Comparison of ENCODE assay signal across 18 cellular contexts in the genomic region with DNA sequence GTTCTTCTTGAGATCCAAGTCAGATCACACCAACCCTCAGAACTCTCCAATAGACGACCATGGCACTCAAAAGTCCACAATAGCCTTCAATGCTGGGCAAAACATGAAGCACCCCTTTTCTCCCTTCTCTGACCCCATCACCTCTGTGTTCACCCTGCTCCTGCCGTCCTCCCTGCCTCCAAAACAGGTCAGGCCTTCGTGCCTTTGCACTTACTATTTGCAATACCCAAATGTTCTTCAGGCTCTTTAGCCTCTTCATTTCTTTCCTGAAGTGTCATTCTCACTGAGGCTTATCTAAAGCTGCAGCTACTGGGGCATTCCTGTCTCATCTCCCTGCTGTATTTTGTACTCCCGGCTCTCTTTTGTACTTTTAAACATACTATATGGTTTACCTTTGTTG. TPM values are rescaled to one million over a fixed set of nuclear protein-coding genes. Genes with fewer than 3 reads are reported as not detected.
DNase-seq lines count a peak whose midpoint lies in the region; ATAC-seq lines count a peak whose summit lies in the region.
"Had no signal": no experiment of that assay in that cellular context is flagged by ENCODE, and none has a peak within 500 bp of the region (broad histone marks: within the 10 kb centered on the region; RNA-seq: fewer than 3 reads in every experiment).

No MANE protein-coding gene starts in this region.

- H3K27me3 Mint-ChIP-seq in activated T-cell treated with anti-CD3 and anti-CD28 coated beads, Interleukin-2, amount 50 U/mL, for 72 hours (ENCODE audit: low read depth), result peaks cover 12% of the 10 kb centered on the region
- H3K27me3 Mint-ChIP-seq in T-helper 17 cell (no peaks in the 10 kb centered on the region), immature natural killer cell (ENCODE audit: low read depth in 3 of 3) (peaks cover 0 to 9% (median 2%) of the 10 kb centered on the region in 3 donors)
- H3K27me3 Mint-ChIP-seq in CD8-positive, alpha-beta memory T cell, result no peaks in the 10 kb centered on the region

- no peak overlapping the region for H3K4ac ChIP-seq in mesendoderm (ENCODE audit: low read depth, low read length)

- no peak overlapping the region for H3K4me3 Mint-ChIP-seq in activated T-cell treated with anti-CD3 and anti-CD28 coated beads, Interleukin-2, amount 50 U/mL, for 72 hours
- H3K4me3 Mint-ChIP-seq in T-helper 17 cell, result peak overlapping the region; percentile 26
- H3K4me3 Mint-ChIP-seq in immature natural killer cell, result peak overlapping the region in 2 of 5 donors; percentile 86 to 89
- peak overlapping the region in 2 of 7 donors; percentile 7 to 87 for H3K4me3 Mint-ChIP-seq in CD8-positive, alpha-beta memory T cell

- no peaks in the 10 kb centered on the region for H3K79me2 ChIP-seq in mesendoderm (ENCODE audit: control insufficient read depth, insufficient read depth, low read length)

- H4K5ac ChIP-seq in mesendoderm (ENCODE audit: low read length), result no peak overlapping the region

- DNase-seq in activated T-cell treated with anti-CD3 and anti-CD28 coated beads, Interleukin-2, amount 50 U/mL, for 72 hours, result no peak
- no peak for DNase-seq in activated T-cell treated with anti-CD3 and anti-CD28 coated beads, Interleukin-2, amount 50 U/mL, for 1 hour
- no peak for DNase-seq in T-helper 17 cell
- DNase-seq in immature natural killer cell, result no peak
- no peak for DNase-seq in CD8-positive, alpha-beta memory T cell
- DNase-seq in mesendoderm, result no peak
- no peak for DNase-seq in DMS79 (lab: John Stamatoyannopoulos, UW)
- DNase-seq: GDM1, KBM-7, NCI-H1105 treated with DMSO at 0.1 percent for 48 hours, NCI-H187, NCI-H2107, NCI-H226, NCI-H524 treated with DMSO at 0.1 percent for 48 hours, SJCRH30 had no signal

- H3K9me3 Mint-ChIP-seq in activated T-cell treated with anti-CD3 and anti-CD28 coated beads, Interleukin-2, amount 50 U/mL, for 72 hours, result no peaks in the 10 kb centered on the region
- no peaks in the 10 kb centered on the region for H3K9me3 Mint-ChIP-seq in immature natural killer cell
- H3K9me3 Mint-ChIP-seq in CD8-positive, alpha-beta memory T cell, result no peaks in the 10 kb centered on the region
- H3K9me3 Mint-ChIP-seq: GM23338 had no signal

- H3K4me1 ChIP-seq in CD8-positive, alpha-beta memory T cell (ENCODE audit: insufficient read depth, low read length), result peaks cover 28% of the 10 kb centered on the region
- H3K4me1 ChIP-seq in mesendoderm (ENCODE audit: control insufficient read depth, low read depth, low read length), result no peaks in the 10 kb centered on the region
- H3K4me1 ChIP-seq: SJCRH30 had no signal

- no peak overlapping the region for H2BK120ac ChIP-seq in mesendoderm (ENCODE audit: low read depth, low read length)

- no peak overlapping the region for H4K8ac ChIP-seq in mesendoderm (ENCODE audit: low read depth, low read length)

- H3K4me1 Mint-ChIP-seq in activated T-cell treated with anti-CD3 and anti-CD28 coated beads, Interleukin-2, amount 50 U/mL, for 72 hours (ENCODE audit: low read depth), result peaks cover 20% of the 10 kb centered on the region
- H3K4me1 Mint-ChIP-seq in T-helper 17 cell, result peaks cover 23% of the 10 kb centered on the region
- H3K4me1 Mint-ChIP-seq in immature natural killer cell, result peaks cover 28 to 33% of the 10 kb centered on the region in 2 donors
- peaks cover 19 to 39% (median 34%) of the 10 kb centered on the region in 3 donors for H3K4me1 Mint-ChIP-seq in CD8-positive, alpha-beta memory T cell

- WGBS in mesendoderm (ENCODE audit: extremely low coverage, insufficient coverage, low lambda C conversion rate), result no CpG with 5 or more reads among the region's 4 CpGs

- H2BK5ac ChIP-seq in mesendoderm (ENCODE audit: low read length), result no peak overlapping the region

- no peak overlapping the region for H3K4me3 ChIP-seq in CD8-positive, alpha-beta memory T cell (ENCODE audit: low read length)
- H3K4me3 ChIP-seq in mesendoderm (ENCODE audit: low read length), result no peak overlapping the region
- H3K4me3 ChIP-seq: BLaER1 treated with 17β-estradiol and CSF1 and Interleukin-3, amounts not matched to agents 10 nM and 100 nM; GM23338; SJCRH30 had no signal

- no peak overlapping the region for H3K23ac ChIP-seq in mesendoderm (ENCODE audit: low read length)

- H3K4me2 ChIP-seq in mesendoderm (ENCODE audit: low read length), result no peak overlapping the region
- H3K4me2 ChIP-seq: GM23338 had no signal

- H3K79me1 ChIP-seq in mesendoderm (ENCODE audit: low read length), result no peaks in the 10 kb centered on the region

- no peaks in the 10 kb centered on the region for H3K36me3 Mint-ChIP-seq in activated T-cell treated with anti-CD3 and anti-CD28 coated beads, Interleukin-2, amount 50 U/mL, for 72 hours (ENCODE audit: insufficient read depth in 2 of 2)
- H3K36me3 Mint-ChIP-seq in T-helper 17 cell (ENCODE audit: low read depth), result no peaks in the 10 kb centered on the region
- peaks cover 0 to 11% (median 0%) of the 10 kb centered on the region in 3 donors for H3K36me3 Mint-ChIP-seq in immature natural killer cell
- H3K36me3 Mint-ChIP-seq in CD8-positive, alpha-beta memory T cell, result peaks cover 0 to 18% (median 3%) of the 10 kb centered on the region in 3 donors

- no peak overlapping the region for H3K18ac ChIP-seq in mesendoderm (ENCODE audit: low read length)

- CTCF ChIA-PET in CD8-positive, alpha-beta memory T cell (lab: Charles Lee), result interaction anchor here (1.1 to 1.6 kb wide), 2 partner anchors 12 to 156 kb away, joined by 4 to 5 read pairs; no protein-coding TSS in a partner anchor

- H3K27ac Mint-ChIP-seq in activated T-cell treated with anti-CD3 and anti-CD28 coated beads, Interleukin-2, amount 50 U/mL, for 72 hours, result peak overlapping the region; percentile 4
- H3K27ac Mint-ChIP-seq in T-helper 17 cell (peak overlapping the region; percentile 56), immature natural killer cell (peak overlapping the region in 4 of 6 donors; percentile 49 to 63 (median 58))
- H3K27ac Mint-ChIP-seq in CD8-positive, alpha-beta memory T cell, result peak overlapping the region in 4 of 8 donors; percentile 4 to 38 (median 14)
- H3K27ac Mint-ChIP-seq: GM23338 had no signal

- no peaks in the 10 kb centered on the region for H3K36me3 ChIP-seq in CD8-positive, alpha-beta memory T cell (ENCODE audit: insufficient read depth, low read length)
- no peaks in the 10 kb centered on the region for H3K36me3 ChIP-seq in mesendoderm (ENCODE audit: control insufficient read depth, insufficient read depth, low read length)

- no peaks in the 10 kb centered on the region for H3K27me3 ChIP-seq in CD8-positive, alpha-beta memory T cell (ENCODE audit: insufficient read depth, low read length, poor library complexity, severe bottlenecking)
- H3K27me3 ChIP-seq in mesendoderm (ENCODE audit: insufficient read depth, low read length, poor library complexity), result peaks cover 2% of the 10 kb centered on the region
- H3K27me3 ChIP-seq: SJCRH30 had no signal

- no peak overlapping the region for H2BK15ac ChIP-seq in mesendoderm (replicated peaks; ENCODE audit: low read depth)

- H3K56ac ChIP-seq in mesendoderm (ENCODE audit: low read length), result no peak overlapping the region

- no peak overlapping the region for H2AK5ac ChIP-seq in mesendoderm (ENCODE audit: low read length)

- no peak for ATAC-seq in activated T-cell treated with anti-CD3 and anti-CD28 coated beads, Interleukin-2, amount 50 U/mL, for 72 hours (replicated peaks in 1 of 2)
- no peak for ATAC-seq in T-helper 17 cell
- ATAC-seq: GM23338, HCT116 had no signal

- POLR2A ChIA-PET in CD8-positive, alpha-beta memory T cell (lab: Charles Lee), result no interaction called here

- no peaks in the 10 kb centered on the region for H3K9me3 ChIP-seq in T-helper 17 cell (ENCODE audit: control insufficient read depth, low read length, poor library complexity, severe bottlenecking)
- no peaks in the 10 kb centered on the region for H3K9me3 ChIP-seq in CD8-positive, alpha-beta memory T cell (ENCODE audit: low read length)
- H3K9me3 ChIP-seq: SJCRH30 had no signal

- no peak overlapping the region for H3K9ac ChIP-seq in mesendoderm (ENCODE audit: low read length)
- H3K9ac ChIP-seq: BLaER1 treated with 17β-estradiol and CSF1 and Interleukin-3, amounts not matched to agents 10 nM and 100 nM had no signal

- no peak overlapping the region for H3K27ac ChIP-seq in CD8-positive, alpha-beta memory T cell (ENCODE audit: low read depth, low read length)
- H3K27ac ChIP-seq in mesendoderm (ENCODE audit: low read depth, low read length), result no peak overlapping the region
- H3K27ac ChIP-seq: BLaER1 treated with 17β-estradiol and CSF1 and Interleukin-3, amounts not matched to agents 10 nM and 100 nM; SJCRH30 had no signal

RNA-seq across cellular contexts. Expression of a gene that starts 2.0 kb away (rescaled TPM):
- total RNA-seq in activated T-cell treated with anti-CD3 and anti-CD28 coated beads, Interleukin-2, amount 50 U/mL, for 72 hours, result under 1 TPM; 0.26 to 0.58 TPM
- 1 to 10 TPM; 4.7 to 5.3 TPM for total RNA-seq in T-helper 17 cell
- 1 to 10 TPM; 4.3 to 9.1 (median 5.8) TPM for polyA plus RNA-seq in immature natural killer cell
- total RNA-seq in CD8-positive, alpha-beta memory T cell, result under 1 TPM in 1 of 2 experiments, not detected in 1; 0.22 TPM
- polyA plus RNA-seq in CD8-positive, alpha-beta memory T cell, result 2.9 TPM
- 0.25 TPM for polyA plus RNA-seq in mesendoderm (2013, experiment 1 of 2)
- 0.10 TPM for polyA plus RNA-seq in mesendoderm (2013, experiment 2 of 2)
- total RNA-seq: GM23338 had no signal
